Comparison of ENCODE assay signal across 14 cellular contexts in genomic region chr5:39016587-39017275, GRCh38. TPM values are rescaled to one million over a fixed set of nuclear protein-coding genes. Genes with fewer than 3 reads are reported as not detected.
A peak's percentile ranks its signal among the peaks of the same experiment; 100 is the strongest.
DNase-seq lines count a peak whose midpoint lies in the region; ATAC-seq and TF ChIP-seq lines count a peak whose summit lies in the region.
"Had no signal": no experiment of that assay in that cellular context is flagged by ENCODE, and none has a peak within 500 bp of the region (broad histone marks: within the 10 kb centered on the region; RNA-seq: fewer than 3 reads in every experiment).

No MANE protein-coding gene starts in this region.

- H3K4me1 ChIP-seq in SK-N-SH (ENCODE audit: control insufficient read depth in 1 of 2, insufficient read depth in 2 of 2, low read depth in 1 of 2, low read length in 1 of 2) (peaks cover 0 to 16% of the 10 kb centered on the region in 2 experiments; a peak in 3 of 4 replicates), mucosa of descending colon (ENCODE audit: low read depth) (peaks cover 7% of the 10 kb centered on the region), Peyer's patch (no peaks in the 10 kb centered on the region)

- CTCF ChIA-PET in SK-N-SH (lab: Yijun Ruan, JAX), result interaction anchor here (1.1 kb wide), 1 partner anchor 64 kb away, joined by 3 read pairs; no protein-coding TSS in a partner anchor

- H3K4me3 ChIP-seq in SK-N-SH (ENCODE audit: low read depth in 2 of 2, low read length in 1 of 2), result no peak overlapping the region
- H3K4me3 ChIP-seq in mucosa of descending colon, result no peak overlapping the region
- H3K4me3 ChIP-seq in Peyer's patch, result no peak overlapping the region
- H3K4me3 ChIP-seq: neural progenitor cell had no signal

- POLR2A ChIA-PET in SK-N-SH (lab: Yijun Ruan, JAX), result no interaction called here

- TF ChIP-seq POLR2A in Peyer's patch (IDR thresholded peaks at IDR 0.05), result no peak

- no peak for DNase-seq in activated CD4-positive, alpha-beta T cell treated with anti-CD3 and anti-CD28 coated beads, Interleukin-2, amount 10 ng/mL, durations not matched to agents 24 days and 14 days
- DNase-seq in activated CD4-positive, alpha-beta T cell treated with anti-CD3 and anti-CD28 coated beads, Interleukin-2, amount 50 U/mL, for 4 hours, result no peak
- no peak for DNase-seq in SK-N-SH
- DNase-seq in fibroblast of peridontal ligament (ENCODE audit: extremely low read depth), result peak; percentile 71
- DNase-seq in mucosa of descending colon, result no peak
- DNase-seq in cerebellum (ENCODE audit: low spot score), result no peak
- no peak for DNase-seq in Peyer's patch
- DNase-seq: activated CD8-positive, alpha-beta memory T cell treated with anti-CD3 and anti-CD28 coated beads, Interleukin-2, amount 50 U/mL, for 4 hours; GF-D8; islet precursor cell; NCI-H1092 treated with DMSO at 0.1 percent for 48 hours; NCI-H526 had no signal

- peaks cover 23% of the 10 kb centered on the region for H3F3A ChIP-seq in SK-N-SH (replicated peaks; ENCODE audit: insufficient read depth)

- no peak overlapping the region for H3K9ac ChIP-seq in SK-N-SH
- H3K9ac ChIP-seq: neural progenitor cell had no signal

- WGBS in SK-N-SH (ENCODE audit: low lambda C conversion rate), result 98% methylated on average over 1 of the region's 1 CpG

- intact Hi-C loops in activated CD4-positive, alpha-beta T cell treated with anti-CD3 and anti-CD28 coated beads, Interleukin-2, amount 10 ng/mL, durations not matched to agents 24 days and 14 days (cut with micrococcal nuclease), result loop anchor here (5.0 kb wide), 1 partner anchor 41 kb away; no protein-coding TSS in a partner anchor
- intact Hi-C loops in mucosa of descending colon (cut with DNase I, micrococcal nuclease), result no loop called here

- peaks cover 5 to 32% of the 10 kb centered on the region in 2 experiments for H3K36me3 ChIP-seq in SK-N-SH (replicated peaks in 1 of 2; ENCODE audit: control insufficient read depth in 1 of 2, insufficient read depth in 2 of 2, low read length in 1 of 2)
- H3K36me3 ChIP-seq in mucosa of descending colon (ENCODE audit: low read depth), result no peaks in the 10 kb centered on the region
- peaks cover 0 to 19% (median 0%) of the 10 kb centered on the region in 3 donors for H3K36me3 ChIP-seq in Peyer's patch
- H3K36me3 ChIP-seq: neural progenitor cell had no signal

- no peak for TF ChIP-seq CTCF in SK-N-SH (IDR thresholded peaks at IDR 0.05)
- no peak for TF ChIP-seq CTCF in mucosa of descending colon (IDR thresholded peaks at IDR 0.05)
- TF ChIP-seq CTCF in Peyer's patch (IDR thresholded peaks at IDR 0.05), result no peak

- H3K27me3 ChIP-seq in SK-N-SH (ENCODE audit: insufficient read depth) (no peaks in the 10 kb centered on the region), Peyer's patch (no peaks in the 10 kb centered on the region)
- H3K27me3 ChIP-seq: neural progenitor cell had no signal

- no peak for TF ChIP-seq EP300 in SK-N-SH (IDR thresholded peaks at IDR 0.05; ENCODE audit: borderline replicate concordance in 1 of 2, low read depth in 1 of 2, low read length in 1 of 2)

- ATAC-seq in stimulated activated memory B cell treated with anti-CD40 and anti-IgM and Interleukin-4, amounts not matched to agents 10 μg/mL and 1 μg/mL and 100 μg/mL, for 72 hours, result no peak
- ATAC-seq in mucosa of descending colon, result no peak

- H3K27ac Mint-ChIP-seq in activated CD4-positive, alpha-beta T cell treated with anti-CD3 and anti-CD28 coated beads, Interleukin-2, amount 10 ng/mL, durations not matched to agents 24 days and 14 days, result peak overlapping the region; percentile 17
- H3K27ac Mint-ChIP-seq in stimulated activated memory B cell treated with anti-CD40 and anti-IgM and Interleukin-4, amounts not matched to agents 10 μg/mL and 1 μg/mL and 100 μg/mL, for 72 hours, result peak overlapping the region; percentile 15
- H3K27ac Mint-ChIP-seq: neural progenitor cell had no signal

- TF ChIP-seq RAD21 in SK-N-SH (IDR thresholded peaks at IDR 0.05; ENCODE audit: low read length), result no peak

- no peak overlapping the region for H3K4me2 ChIP-seq in SK-N-SH
- H3K4me2 ChIP-seq: neural progenitor cell had no signal

- H4K20me1 ChIP-seq in SK-N-SH (ENCODE audit: insufficient read depth), result no peaks in the 10 kb centered on the region; the same call in 1 of the 2 replicates

- H3K9me2 ChIP-seq in SK-N-SH, result no peaks in the 10 kb centered on the region

- no peaks in the 10 kb centered on the region for H3K9me3 ChIP-seq in SK-N-SH
- peaks cover 7% of the 10 kb centered on the region for H3K9me3 ChIP-seq in mucosa of descending colon
- H3K9me3 ChIP-seq in Peyer's patch, result no peaks in the 10 kb centered on the region

- H3K27ac ChIP-seq in SK-N-SH (ENCODE audit: low read depth in 2 of 2, low read length in 1 of 2) (peak overlapping the region in 1 of 2 experiments; percentile 73; a peak in 1 of 4 replicates), Peyer's patch (peak overlapping the region in 1 of 4 donors; percentile 33)
- H3K27ac ChIP-seq: neural progenitor cell had no signal

- H3K27me3 Mint-ChIP-seq in activated CD4-positive, alpha-beta T cell treated with anti-CD3 and anti-CD28 coated beads, Interleukin-2, amount 10 ng/mL, durations not matched to agents 24 days and 14 days, result no peaks in the 10 kb centered on the region
- no peaks in the 10 kb centered on the region for H3K27me3 Mint-ChIP-seq in stimulated activated memory B cell treated with anti-CD40 and anti-IgM and Interleukin-4, amounts not matched to agents 10 μg/mL and 1 μg/mL and 100 μg/mL, for 72 hours

- peaks cover 7% of the 10 kb centered on the region for H3K9me3 Mint-ChIP-seq in activated CD4-positive, alpha-beta T cell treated with anti-CD3 and anti-CD28 coated beads, Interleukin-2, amount 10 ng/mL, durations not matched to agents 24 days and 14 days
- H3K9me3 Mint-ChIP-seq in stimulated activated memory B cell treated with anti-CD40 and anti-IgM and Interleukin-4, amounts not matched to agents 10 μg/mL and 1 μg/mL and 100 μg/mL, for 72 hours, result peaks cover 4% of the 10 kb centered on the region

- peak overlapping the region; percentile 18 for H3K4me3 Mint-ChIP-seq in activated CD4-positive, alpha-beta T cell treated with anti-CD3 and anti-CD28 coated beads, Interleukin-2, amount 10 ng/mL, durations not matched to agents 24 days and 14 days
- H3K4me3 Mint-ChIP-seq in stimulated activated memory B cell treated with anti-CD40 and anti-IgM and Interleukin-4, amounts not matched to agents 10 μg/mL and 1 μg/mL and 100 μg/mL, for 72 hours, result no peak overlapping the region
- H3K4me3 Mint-ChIP-seq: neural progenitor cell had no signal

- peaks cover 31% of the 10 kb centered on the region for H3K4me1 Mint-ChIP-seq in activated CD4-positive, alpha-beta T cell treated with anti-CD3 and anti-CD28 coated beads, Interleukin-2, amount 10 ng/mL, durations not matched to agents 24 days and 14 days
- H3K4me1 Mint-ChIP-seq in stimulated activated memory B cell treated with anti-CD40 and anti-IgM and Interleukin-4, amounts not matched to agents 10 μg/mL and 1 μg/mL and 100 μg/mL, for 72 hours, result peaks cover 12% of the 10 kb centered on the region

- H3K79me2 ChIP-seq in SK-N-SH (ENCODE audit: insufficient read depth), result peaks cover 12% of the 10 kb centered on the region; the same call in 1 of the 2 replicates

- H2AFZ ChIP-seq in SK-N-SH (ENCODE audit: low read depth), result no peak overlapping the region
- H2AFZ ChIP-seq: neural progenitor cell had no signal

- peaks cover 54% of the 10 kb centered on the region for H3K36me3 Mint-ChIP-seq in activated CD4-positive, alpha-beta T cell treated with anti-CD3 and anti-CD28 coated beads, Interleukin-2, amount 10 ng/mL, durations not matched to agents 24 days and 14 days (ENCODE audit: low read depth)
- peaks cover 56% of the 10 kb centered on the region for H3K36me3 Mint-ChIP-seq in stimulated activated memory B cell treated with anti-CD40 and anti-IgM and Interleukin-4, amounts not matched to agents 10 μg/mL and 1 μg/mL and 100 μg/mL, for 72 hours

TF ChIP-seq in SK-N-SH, 30 proteins besides CTCF, POLR2A, EP300 and RAD21:
- TF ChIP-seq TCF12 (IDR thresholded peaks at IDR 0.05) (0 out of 2 replicates have a peak, but pooled peaks have one; percentile 19), FOXM1 (IDR thresholded peaks at IDR 0.05; ENCODE audit: low read depth) (no peak)

RNA-seq across cellular contexts. Expression of gene RICTOR, which starts 57.5 kb away (rescaled TPM):
- 31.1 and 34.2 TPM in 2 replicates for total RNA-seq in activated CD4-positive, alpha-beta T cell treated with anti-CD3 and anti-CD28 coated beads, Interleukin-2, amount 10 ng/mL, durations not matched to agents 24 days and 14 days
- polyA plus RNA-seq in SK-N-SH (2012; rRNA removed), result 1.6 and 2.6 TPM in 2 replicates
- polyA plus RNA-seq in SK-N-SH (2012; cell fraction: cytosol; rRNA removed), result 1.8 and 1.9 TPM in 2 replicates
- polyA plus RNA-seq in SK-N-SH (2012; cell fraction: nucleus; rRNA removed), result 3.3 and 9.0 TPM in 2 replicates
- 10 to 100 TPM; 24.3 to 41.9 (median 36.5) TPM for total RNA-seq in mucosa of descending colon
- total RNA-seq in cerebellum, result 90.4 TPM
- total RNA-seq in Peyer's patch, result 10 to 100 TPM; 27.0 to 48.7 (median 33.5) TPM
